Comparison of ENCODE assay signal across 16 cellular contexts in the genomic region with DNA sequence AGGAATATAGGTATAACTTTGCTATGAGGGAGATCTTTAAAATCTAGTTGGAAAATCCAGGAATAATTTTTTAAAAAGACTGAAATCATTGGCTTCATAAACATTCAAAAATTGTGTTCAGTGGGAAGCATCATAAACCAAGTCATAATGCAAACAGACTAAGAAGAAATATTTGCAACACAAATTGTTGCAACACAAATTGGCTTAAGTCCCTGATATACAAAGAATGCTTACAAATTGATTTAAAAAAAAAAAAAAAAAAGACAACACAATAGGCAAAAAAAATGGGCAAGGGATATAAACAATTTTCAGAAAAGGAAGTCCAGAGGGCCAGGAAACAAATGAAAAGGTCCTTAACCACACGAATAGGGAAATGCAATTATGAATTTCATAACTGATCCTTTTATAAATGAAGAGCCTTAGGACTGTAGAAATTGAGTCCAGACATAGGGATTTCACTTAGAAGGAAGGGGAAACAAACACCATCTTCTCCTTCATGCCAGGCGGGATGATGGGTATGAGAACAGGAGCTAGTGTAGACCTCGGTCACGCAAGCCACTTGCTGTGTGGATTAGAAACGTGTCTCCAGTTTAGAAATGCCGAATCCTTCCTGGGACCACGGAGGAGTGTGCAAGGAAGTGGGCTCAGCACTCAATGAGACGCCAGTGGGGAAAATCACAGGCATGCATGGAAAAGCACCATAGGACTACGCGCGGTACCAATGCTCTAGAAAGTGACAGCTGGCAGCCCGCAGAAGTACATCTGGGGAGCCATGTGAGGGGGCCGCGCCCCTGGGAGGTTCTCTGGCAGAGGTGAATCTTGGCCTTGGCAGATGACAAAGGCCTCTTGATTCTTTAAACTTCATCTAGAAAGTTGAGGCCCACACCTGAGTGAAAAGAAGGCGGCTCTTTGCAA.
A peak's percentile ranks its signal among the peaks of the same experiment; 100 is the strongest.
DNase-seq lines count a peak whose midpoint lies in the region; ATAC-seq and TF ChIP-seq lines count a peak whose summit lies in the region.
"Had no signal": no experiment of that assay in that cellular context is flagged by ENCODE, and none has a peak within 500 bp of the region (broad histone marks: within the 10 kb centered on the region; RNA-seq: fewer than 3 reads in every experiment).

No MANE protein-coding gene starts in this region.

- ATAC-seq in left lobe of liver (no peak), GM19035 (IDR thresholded peaks at IDR 0.05; ENCODE audit: unreplicated experiment) (no peak), GM18517 (IDR thresholded peaks at IDR 0.05; ENCODE audit: unreplicated experiment) (no peak)
- no peak for ATAC-seq in stimulated activated naive CD8-positive, alpha-beta T cell treated with anti-CD3 and anti-CD28 coated beads, Interleukin-15, Interleukin-2, amounts not matched to agents 100 U/mL and 50 U/mL, for 24 hours
- ATAC-seq: right cardiac atrium, Right ventricle myocardium inferior had no signal

- DNase-seq in AG09319 (ENCODE audit: extremely low read depth, low read depth) (peak; percentile 55), HCEC 1CT (peak; percentile 30), cardiac fibroblast (ENCODE audit: low read depth in 2 of 2) (peak; percentile 86 to 90), left lobe of liver (ENCODE audit: low spot score) (peak; percentile 31), DMS153 (lab: John Stamatoyannopoulos, UW) (no peak)
- DNase-seq in stimulated activated naive CD8-positive, alpha-beta T cell treated with anti-CD3 and anti-CD28 coated beads, Interleukin-15, Interleukin-2, amounts not matched to agents 100 U/mL and 50 U/mL, for 24 hours: no peak
- DNase-seq: activated CD4-positive, alpha-beta T cell treated with anti-CD3 and anti-CD28 coated beads for 4 hours; amniotic stem cell; NCI-H2107; NCI-H774; right cardiac atrium; T1000; upper lobe of left lung had no signal

- TF ChIP-seq CTCF in AG09319 (IDR thresholded peaks at IDR 0.05; ENCODE audit: low read depth, low read length) (no peak), cardiac fibroblast (IDR thresholded peaks at IDR 0.05; ENCODE audit: low read depth, low read length) (no peak)

- no peak overlapping the region for H3K4me3 ChIP-seq in cardiac fibroblast (replicated peaks in 1 of 2; ENCODE audit: low read depth in 2 of 2, low read length in 2 of 2)
- H3K4me3 ChIP-seq: upper lobe of left lung had no signal

Comparison
In these comparisons a context has a peak if more than half of its experiments do, and no peak if none do; other contexts are left out.
1. DNase-seq: peak in AG09319 (single experiment), HCEC 1CT (single experiment), cardiac fibroblast (2 of 2) and left lobe of liver (single experiment); none in stimulated activated naive CD8-positive, alpha-beta T cell treated with anti-CD3 and anti-CD28 coated beads, Interleukin-15, Interleukin-2, amounts not matched to agents 100 U/mL and 50 U/mL, for 24 hours (single experiment) and DMS153 (single experiment).